In genomic region chr6:90088009-90088408, GRCh38 we compare ENCODE assay signal across 10 cellular contexts.
DNase-seq lines count a peak whose midpoint lies in the region; ATAC-seq, FAIRE-seq and TF ChIP-seq lines count a peak whose summit lies in the region.
"Had no signal": no experiment of that assay in that cellular context is flagged by ENCODE, and none has a peak within 500 bp of the region (broad histone marks: within the 10 kb centered on the region; RNA-seq: fewer than 3 reads in every experiment).

No MANE protein-coding gene starts in this region.

- H3K4me3 ChIP-seq in cardiac fibroblast (replicated peaks in 1 of 2; ENCODE audit: low read depth in 2 of 2, low read length in 2 of 2) = no peak overlapping the region
- H3K4me3 ChIP-seq: skin epidermis, testis had no signal

- TF ChIP-seq POLR2A in H54 (IDR thresholded peaks at IDR 0.05; ENCODE audit: low read depth, low read length) = no peak

- TF ChIP-seq CTCF in cardiac fibroblast (IDR thresholded peaks at IDR 0.05; ENCODE audit: low read depth, low read length) (no peak), omental fat pad (IDR thresholded peaks at IDR 0.05) (no peak)

- DNase-seq in Daoy (ENCODE audit: low read depth) (peak; percentile 63), NCI-H128 (lab: John Stamatoyannopoulos, UW; ENCODE audit: unreplicated experiment) (peak; percentile 29), cardiac fibroblast (ENCODE audit: low read depth in 2 of 2) (peak; percentile 62 to 74), omental fat pad (ENCODE audit: low spot score) (no peak), NCI-H2171 (lab: John Stamatoyannopoulos, UW) (no peak), H54 (ENCODE audit: insufficient read length, low spot score) (no peak), DMS 273 (lab: John Stamatoyannopoulos, UW; ENCODE audit: unreplicated experiment) (no peak)
- DNase-seq: testis had no signal

- FAIRE-seq in H54 (lab: Jason Lieb, UNC) = no peak
- FAIRE-seq: GM18507 had no signal

- peak; percentile 72 for ATAC-seq in omental fat pad (ENCODE audit: low FRiP score)

Comparison
In these comparisons a context has a peak if more than half of its experiments do, and no peak if none do; other contexts are left out.
1. DNase-seq: peak in Daoy (single experiment), NCI-H128 (single experiment) and cardiac fibroblast (2 of 2); none in omental fat pad (single experiment), NCI-H2171 (single experiment), H54 (single experiment) and DMS 273 (single experiment).